Comparison of ENCODE assay signal across 13 cellular contexts in the genomic region with DNA sequence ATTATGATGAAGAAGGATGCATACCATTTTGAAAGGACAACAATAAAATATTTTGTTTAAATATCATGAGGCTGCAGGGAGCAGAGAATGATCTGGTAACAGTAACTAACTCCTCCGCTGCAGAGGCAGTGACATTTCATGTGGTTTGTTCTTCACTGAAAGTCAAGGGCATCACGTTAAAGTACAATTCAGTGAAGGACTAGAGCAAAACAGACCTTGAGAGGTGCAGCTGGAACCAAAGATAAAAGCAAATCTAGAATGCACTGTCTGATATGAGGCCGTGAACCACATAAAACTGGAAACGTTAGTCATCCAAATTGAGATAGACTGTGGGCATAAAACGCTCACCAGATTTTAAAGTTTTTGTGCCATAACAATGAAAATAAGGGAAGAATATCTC.
"Had no signal": no experiment of that assay in that cellular context is flagged by ENCODE, and none has a peak within 500 bp of the region (broad histone marks: within the 10 kb centered on the region; RNA-seq: fewer than 3 reads in every experiment).

No MANE protein-coding gene starts in this region.

- H3K36me3 Mint-ChIP-seq: stimulated activated effector memory CD8-positive, alpha-beta T cell treated with anti-CD3 and anti-CD28 coated beads, Interleukin-12 subunit alpha, Interleukin-12 subunit beta, amount 100 ng/mL, for 72 hours; T-cell had no signal

- ATAC-seq: gastroesophageal sphincter; naive thymus-derived CD4-positive, alpha-beta T cell; stimulated activated effector memory CD8-positive, alpha-beta T cell treated with anti-CD3 and anti-CD28 coated beads, Interleukin-12 subunit alpha, Interleukin-12 subunit beta, amount 100 ng/mL, for 72 hours had no signal

- H3K27ac Mint-ChIP-seq: activated B cell treated with CpG ODN at 0.5 μM for 24 hours; stimulated activated effector memory CD8-positive, alpha-beta T cell treated with anti-CD3 and anti-CD28 coated beads, Interleukin-12 subunit alpha, Interleukin-12 subunit beta, amount 100 ng/mL, for 72 hours; T-cell had no signal

- H3K9me3 Mint-ChIP-seq: activated B cell treated with CpG ODN at 0.5 μM for 24 hours, T-cell had no signal

- H3K4me3 Mint-ChIP-seq: activated B cell treated with CpG ODN at 0.5 μM for 24 hours; naive thymus-derived CD4-positive, alpha-beta T cell; stimulated activated effector memory CD8-positive, alpha-beta T cell treated with anti-CD3 and anti-CD28 coated beads, Interleukin-12 subunit alpha, Interleukin-12 subunit beta, amount 100 ng/mL, for 72 hours; T-cell had no signal

- H3K4me1 Mint-ChIP-seq: activated B cell treated with CpG ODN at 0.5 μM for 24 hours; stimulated activated effector memory CD8-positive, alpha-beta T cell treated with anti-CD3 and anti-CD28 coated beads, Interleukin-12 subunit alpha, Interleukin-12 subunit beta, amount 100 ng/mL, for 72 hours had no signal

- DNase-seq: activated B cell treated with CpG ODN at 0.5 μM for 24 hours; activated CD4-positive, alpha-beta T cell treated with anti-CD3 and anti-CD28 coated beads, Interleukin-2, amount 50 U/mL, for 1 hour; colonic mucosa; effector CD4-positive, alpha-beta T cell; hippocampal formation; naive thymus-derived CD4-positive, alpha-beta T cell; retina; small intestine; T-cell; T1000; transverse colon had no signal
